Comparison of ENCODE assay signal across 15 cellular contexts in the genomic region with DNA sequence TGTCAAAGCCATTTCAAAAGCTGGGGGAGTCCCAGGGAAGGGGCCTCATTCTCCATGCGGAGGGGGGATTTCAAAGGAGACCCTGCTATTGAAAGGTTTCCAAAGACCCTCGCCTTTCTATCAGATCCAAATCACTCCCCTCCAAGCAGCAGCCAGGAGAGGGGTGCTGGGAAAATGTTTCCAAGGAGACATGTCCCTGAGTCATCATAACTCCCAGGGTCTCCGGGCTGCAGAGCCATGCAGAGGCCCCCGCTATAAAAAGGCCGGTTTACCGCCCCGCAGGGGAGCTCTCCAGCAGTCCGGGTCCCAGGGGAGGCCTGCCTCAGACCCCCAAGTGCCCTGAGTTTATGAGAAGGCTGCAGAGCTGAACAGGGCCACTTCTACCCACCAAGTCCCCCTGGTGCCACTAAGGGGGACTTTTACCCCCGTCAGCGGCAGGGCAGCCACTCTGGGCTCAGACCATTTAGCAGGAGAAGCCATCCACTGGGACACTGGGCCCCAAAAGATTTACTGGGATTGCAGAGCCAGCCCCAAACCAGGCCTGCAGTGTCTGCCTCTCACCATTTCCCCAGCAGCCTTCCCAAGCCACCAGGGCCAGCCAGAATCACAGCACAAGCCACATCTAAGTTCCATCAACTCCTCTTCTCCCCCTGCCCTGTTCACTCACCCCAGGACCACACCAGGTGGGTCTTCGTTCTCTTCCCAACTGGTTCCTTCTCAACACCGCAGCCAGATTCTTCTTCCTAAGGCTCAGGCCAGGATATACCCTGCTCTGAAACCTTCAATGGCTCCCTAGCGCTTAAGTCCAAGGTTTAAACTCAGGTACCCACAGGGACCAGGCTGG.
DNase-seq lines count a peak whose midpoint lies in the region; ATAC-seq and TF ChIP-seq lines count a peak whose summit lies in the region.
"Had no signal": no experiment of that assay in that cellular context is flagged by ENCODE, and none has a peak within 500 bp of the region (broad histone marks: within the 10 kb centered on the region; RNA-seq: fewer than 3 reads in every experiment).

No MANE protein-coding gene starts in this region.

- DNase-seq in cardiac muscle cell (ENCODE audit: low read depth in 1 of 2, low spot score in 1 of 2) (peak; percentile 11 to 13), Right ventricle myocardium superior (no peak), ecto neural progenitor cell (ENCODE audit: low spot score) (peak; percentile 44), neural crest cell (ENCODE audit: low read depth, low spot score) (no peak), upper lobe of right lung (no peak), NCI-H2029 treated with DMSO at 0.1 percent for 48 hours (lab: John Stamatoyannopoulos, UW) (no peak), D341Med (ENCODE audit: low spot score) (no peak)
- DNase-seq in activated CD8-positive, alpha-beta T cell treated with anti-CD3 and anti-CD28 coated beads, Interleukin-2, amount 10 ng/mL, durations not matched to agents 7 days and 5 days = no peak
- DNase-seq: ACHN; activated B cell treated with CpG ODN at 0.5 μM for 24 hours; activated T-cell treated with anti-CD3 and anti-CD28 coated beads for 4 hours; left cardiac atrium; NCI-H1092; NCI-H345; stimulated activated CD4-positive, alpha-beta T cell treated with anti-CD3 and anti-CD28 coated beads, Interleukin-12 subunit alpha, Interleukin-12 subunit beta, amount 100 ng/mL, for 4 hours had no signal

- no peaks in the 10 kb centered on the region for H3K4me1 Mint-ChIP-seq in neural crest cell
- H3K4me1 Mint-ChIP-seq in activated CD8-positive, alpha-beta T cell treated with anti-CD3 and anti-CD28 coated beads, Interleukin-2, amount 10 ng/mL, durations not matched to agents 7 days and 5 days (ENCODE audit: low read depth) = no peaks in the 10 kb centered on the region
- H3K4me1 Mint-ChIP-seq: activated B cell treated with CpG ODN at 0.5 μM for 24 hours had no signal

- H3K4me1 ChIP-seq in cardiac muscle cell (ENCODE audit: low read depth) = peaks cover 23% of the 10 kb centered on the region
- no peaks in the 10 kb centered on the region for H3K4me1 ChIP-seq in upper lobe of right lung

- intact Hi-C loops in Right ventricle myocardium superior (cut with DNase I) = no loop called here
- intact Hi-C loops in upper lobe of right lung (cut with DNase I) = no loop called here

- POLR2A ChIA-PET in activated CD8-positive, alpha-beta T cell treated with anti-CD3 and anti-CD28 coated beads, Interleukin-2, amount 10 ng/mL, durations not matched to agents 7 days and 5 days (lab: Charles Lee) = no interaction called here

- H3K36me3 Mint-ChIP-seq in neural crest cell (ENCODE audit: low read depth) = peaks cover 3% of the 10 kb centered on the region
- no peaks in the 10 kb centered on the region for H3K36me3 Mint-ChIP-seq in activated CD8-positive, alpha-beta T cell treated with anti-CD3 and anti-CD28 coated beads, Interleukin-2, amount 10 ng/mL, durations not matched to agents 7 days and 5 days (ENCODE audit: low read depth)

- peak overlapping the region; percentile 74 for H3K27ac Mint-ChIP-seq in neural crest cell (ENCODE audit: unreplicated experiment)
- H3K27ac Mint-ChIP-seq in activated CD8-positive, alpha-beta T cell treated with anti-CD3 and anti-CD28 coated beads, Interleukin-2, amount 10 ng/mL, durations not matched to agents 7 days and 5 days = no peak overlapping the region
- H3K27ac Mint-ChIP-seq: activated B cell treated with CpG ODN at 0.5 μM for 24 hours had no signal

- ATAC-seq in Right ventricle myocardium superior (ENCODE audit: poor library complexity) (no peak), upper lobe of right lung (no peak)
- no peak for ATAC-seq in activated CD8-positive, alpha-beta T cell treated with anti-CD3 and anti-CD28 coated beads, Interleukin-2, amount 10 ng/mL, durations not matched to agents 7 days and 5 days

- no peaks in the 10 kb centered on the region for H3K9me3 ChIP-seq in cardiac muscle cell (ENCODE audit: low read depth)
- no peaks in the 10 kb centered on the region for H3K9me3 ChIP-seq in upper lobe of right lung

- H3K4me3 Mint-ChIP-seq in neural crest cell = peak overlapping the region; percentile 10
- H3K4me3 Mint-ChIP-seq in activated CD8-positive, alpha-beta T cell treated with anti-CD3 and anti-CD28 coated beads, Interleukin-2, amount 10 ng/mL, durations not matched to agents 7 days and 5 days = no peak overlapping the region
- H3K4me3 Mint-ChIP-seq: activated B cell treated with CpG ODN at 0.5 μM for 24 hours had no signal

- H3K27me3 Mint-ChIP-seq in neural crest cell (ENCODE audit: low read depth) = no peaks in the 10 kb centered on the region
- H3K27me3 Mint-ChIP-seq in activated CD8-positive, alpha-beta T cell treated with anti-CD3 and anti-CD28 coated beads, Interleukin-2, amount 10 ng/mL, durations not matched to agents 7 days and 5 days (ENCODE audit: low read depth) = no peaks in the 10 kb centered on the region
- H3K27me3 Mint-ChIP-seq: activated B cell treated with CpG ODN at 0.5 μM for 24 hours had no signal

- H3K27me3 ChIP-seq in cardiac muscle cell (no peaks in the 10 kb centered on the region), upper lobe of right lung (no peaks in the 10 kb centered on the region)

- peak overlapping the region; percentile 78 for H3K27ac ChIP-seq in cardiac muscle cell
- H3K27ac ChIP-seq in upper lobe of right lung = peak overlapping the region; percentile 36

- no peak overlapping the region for H3K4me3 ChIP-seq in cardiac muscle cell
- no peak overlapping the region for H3K4me3 ChIP-seq in upper lobe of right lung

- H3K36me3 ChIP-seq in cardiac muscle cell = no peaks in the 10 kb centered on the region
- no peaks in the 10 kb centered on the region for H3K36me3 ChIP-seq in upper lobe of right lung

- TF ChIP-seq CTCF in cardiac muscle cell (IDR thresholded peaks at IDR 0.05; ENCODE audit: low read depth, low read length) (no peak), neural crest cell (conservative IDR thresholded peaks at IDR 0.05) (no peak), upper lobe of right lung (IDR thresholded peaks at IDR 0.05) (no peak)

- H3K9me3 Mint-ChIP-seq in neural crest cell = no peaks in the 10 kb centered on the region
- H3K9me3 Mint-ChIP-seq in activated CD8-positive, alpha-beta T cell treated with anti-CD3 and anti-CD28 coated beads, Interleukin-2, amount 10 ng/mL, durations not matched to agents 7 days and 5 days (ENCODE audit: insufficient read depth) = no peaks in the 10 kb centered on the region
- H3K9me3 Mint-ChIP-seq: activated B cell treated with CpG ODN at 0.5 μM for 24 hours had no signal

- CTCF ChIA-PET in activated CD8-positive, alpha-beta T cell treated with anti-CD3 and anti-CD28 coated beads, Interleukin-2, amount 10 ng/mL, durations not matched to agents 7 days and 5 days (lab: Charles Lee) = no interaction called here

Comparison
In these comparisons a context has a peak if more than half of its experiments do, and no peak if none do; other contexts are left out.
1. DNase-seq: peak in cardiac muscle cell (2 of 2) and ecto neural progenitor cell (single experiment); none in Right ventricle myocardium superior (single experiment), neural crest cell (single experiment), upper lobe of right lung (single experiment), NCI-H2029 treated with DMSO at 0.1 percent for 48 hours (single experiment), activated CD8-positive, alpha-beta T cell treated with anti-CD3 and anti-CD28 coated beads, Interleukin-2, amount 10 ng/mL, durations not matched to agents 7 days and 5 days (single experiment) and D341Med (single experiment).